Comparison of ENCODE assay signal across 21 cellular contexts in genomic region chr1:184608990-184609389, GRCh38.
"Had no signal": no experiment of that assay in that cellular context is flagged by ENCODE, and none has a peak within 500 bp of the region (broad histone marks: within the 10 kb centered on the region; RNA-seq: fewer than 3 reads in every experiment).

No MANE protein-coding gene starts in this region.

- H3K9me3 Mint-ChIP-seq: endodermal cell; neural progenitor cell; stimulated activated memory B cell treated with anti-CD40 and anti-IgM and Interleukin-4, amounts not matched to agents 10 μg/mL and 1 μg/mL and 100 μg/mL, for 72 hours; T-cell had no signal

- H3K27ac ChIP-seq: adrenal gland, coronary artery, epithelial cell of prostate, neural progenitor cell, WERI-Rb-1 had no signal

- H3K4me3 ChIP-seq: adrenal gland, coronary artery, neural progenitor cell, skin epidermis, stomach, transverse colon had no signal

- H3K36me3 Mint-ChIP-seq: activated naive CD8-positive, alpha-beta T cell; stimulated activated memory B cell treated with anti-CD40 and anti-IgM and Interleukin-4, amounts not matched to agents 10 μg/mL and 1 μg/mL and 100 μg/mL, for 72 hours; T-cell had no signal

- H3K36me3 ChIP-seq: adrenal gland, neural progenitor cell, stomach, transverse colon, WERI-Rb-1 had no signal

- H3K4me1 Mint-ChIP-seq: stimulated activated memory B cell treated with anti-CD40 and anti-IgM and Interleukin-4, amounts not matched to agents 10 μg/mL and 1 μg/mL and 100 μg/mL, for 72 hours; T-cell had no signal

- DNase-seq: activated CD4-positive, alpha-beta T cell treated with anti-CD3 and anti-CD28 coated beads for 1 hour; activated CD4-positive, alpha-beta T cell treated with anti-CD3 and anti-CD28 coated beads, Interleukin-2, amount 50 U/mL, for 1 hour; activated naive CD4-positive, alpha-beta T cell; activated T-cell treated with anti-CD3 and anti-CD28 coated beads, Interleukin-2, amount 50 U/mL, for 1 hour; adrenal gland; cerebellar nuclear complex; endodermal cell; foreskin fibroblast; hypothalamus; mesenchymal stem cell; stimulated activated CD4-positive, alpha-beta T cell treated with anti-CD3 and anti-CD28 coated beads, Interleukin-2, amount 100 ng/mL, for 24 hours; stomach; T-cell; transverse colon; WERI-Rb-1 had no signal

- H3K27me3 Mint-ChIP-seq: T-cell had no signal

- H3K27ac Mint-ChIP-seq: activated naive CD8-positive, alpha-beta T cell; endodermal cell; neural progenitor cell; stimulated activated memory B cell treated with anti-CD40 and anti-IgM and Interleukin-4, amounts not matched to agents 10 μg/mL and 1 μg/mL and 100 μg/mL, for 72 hours; T-cell had no signal

- H3K9me3 ChIP-seq: adrenal gland, stomach, transverse colon had no signal

- H3K27me3 ChIP-seq: adrenal gland, neural progenitor cell, stomach, transverse colon had no signal

- H3K4me3 Mint-ChIP-seq: activated naive CD8-positive, alpha-beta T cell; endodermal cell; neural progenitor cell; stimulated activated memory B cell treated with anti-CD40 and anti-IgM and Interleukin-4, amounts not matched to agents 10 μg/mL and 1 μg/mL and 100 μg/mL, for 72 hours; T-cell had no signal

- ATAC-seq: stimulated activated memory B cell treated with anti-CD40 and anti-IgM and Interleukin-4, amounts not matched to agents 10 μg/mL and 1 μg/mL and 100 μg/mL, for 72 hours; T-cell had no signal
